21 cellular contexts compared by ENCODE assay signal in genomic region chr1:38038836-38039235, GRCh38. TPM values are rescaled to one million over a fixed set of nuclear protein-coding genes. Genes with fewer than 3 reads are reported as not detected.
A peak's percentile ranks its signal among the peaks of the same experiment; 100 is the strongest.
DNase-seq lines count a peak whose midpoint lies in the region; ATAC-seq, FAIRE-seq and TF ChIP-seq lines count a peak whose summit lies in the region.
"Had no signal": no experiment of that assay in that cellular context is flagged by ENCODE, and none has a peak within 500 bp of the region (broad histone marks: within the 10 kb centered on the region; RNA-seq: fewer than 3 reads in every experiment).

No MANE protein-coding gene starts in this region.

- H3K9me3 ChIP-seq in astrocyte (ENCODE audit: insufficient read depth, low read depth, low read length): no peaks in the 10 kb centered on the region
- H3K9me3 ChIP-seq: testis had no signal

- peaks cover 15% of the 10 kb centered on the region for H3K4me1 Mint-ChIP-seq in astrocyte (ENCODE audit: low read depth, unreplicated experiment)

- H3K27me3 ChIP-seq in astrocyte (ENCODE audit: insufficient read depth, low read length): peaks cover 17% of the 10 kb centered on the region
- H3K27me3 ChIP-seq: testis had no signal

- H3K27me3 Mint-ChIP-seq in astrocyte (ENCODE audit: low read depth, unreplicated experiment): peaks cover 28% of the 10 kb centered on the region

- H3K9me3 Mint-ChIP-seq in astrocyte (ENCODE audit: unreplicated experiment): peaks cover 2% of the 10 kb centered on the region
- H3K9me3 Mint-ChIP-seq: activated CD4-positive, alpha-beta T cell treated with anti-CD3 and anti-CD28 coated beads, Interleukin-2, amount 10 ng/mL, durations not matched to agents 7 days and 5 days; activated T-cell treated with anti-CD3 and anti-CD28 coated beads, Interleukin-2, amount 50 U/mL, for 4 hours; T-helper 2 cell treated with Interferon-gamma antibody and Interleukin-4, amounts not matched to agents 5 μg/mL and 100 μg/mL, for 36 hours had no signal

- H3K36me3 ChIP-seq in astrocyte (ENCODE audit: insufficient read depth, low read length): no peaks in the 10 kb centered on the region

- DNase-seq in AG10803 (ENCODE audit: low read depth): peak; percentile 56
- peak; percentile 56 for DNase-seq in HT-29 (ENCODE audit: low spot score)
- DNase-seq in astrocyte (ENCODE audit: low read depth): peak; percentile 64
- DNase-seq in kidney tubule cell (ENCODE audit: low spot score): peak; percentile 88
- no peak for DNase-seq in HTR-8/SVneo (ENCODE audit: insufficient read length, low spot score)
- DNase-seq in DMS 273 (lab: John Stamatoyannopoulos, UW; ENCODE audit: unreplicated experiment): no peak
- DNase-seq: activated CD4-positive, alpha-beta T cell treated with anti-CD3 and anti-CD28 coated beads, Interleukin-2, amount 10 ng/mL, durations not matched to agents 7 days and 5 days; activated T-cell treated with anti-CD3 and anti-CD28 coated beads, Interleukin-2, amount 50 U/mL, for 4 hours; amygdala; cortex of kidney; DMS53; foreskin melanocyte; NCI-H446; stimulated activated CD4-positive, alpha-beta T cell treated with anti-CD3 and anti-CD28 coated beads, Interleukin-12 subunit alpha, Interleukin-12 subunit beta, amount 100 ng/mL, for 4 hours; testis had no signal

- ATAC-seq in GM19397 (IDR thresholded peaks at IDR 0.05; ENCODE audit: unreplicated experiment): no peak
- no peak for ATAC-seq in GM18502 (IDR thresholded peaks at IDR 0.05; ENCODE audit: poor library complexity, unreplicated experiment)
- ATAC-seq: activated T-cell treated with anti-CD3 and anti-CD28 coated beads, Interleukin-2, amount 50 U/mL, for 4 hours had no signal

- peaks cover 5% of the 10 kb centered on the region for H3K36me3 Mint-ChIP-seq in astrocyte (ENCODE audit: low read depth, unreplicated experiment)
- H3K36me3 Mint-ChIP-seq: IgD-negative memory B cell had no signal

- no peak overlapping the region for H3K27ac Mint-ChIP-seq in astrocyte (ENCODE audit: unreplicated experiment)
- H3K27ac Mint-ChIP-seq: activated CD4-positive, alpha-beta T cell treated with anti-CD3 and anti-CD28 coated beads, Interleukin-2, amount 10 ng/mL, durations not matched to agents 7 days and 5 days; IgD-negative memory B cell; T-helper 2 cell treated with Interferon-gamma antibody and Interleukin-4, amounts not matched to agents 5 μg/mL and 100 μg/mL, for 36 hours had no signal

- H4K20me1 ChIP-seq in astrocyte (ENCODE audit: insufficient read depth, low read length): no peaks in the 10 kb centered on the region

- H3K4me3 ChIP-seq in AG10803 (ENCODE audit: low read length): no peak overlapping the region
- peak overlapping the region; percentile 20 for H3K4me3 ChIP-seq in astrocyte (ENCODE audit: insufficient read depth, low read depth, low read length)
- H3K4me3 ChIP-seq: testis had no signal

- peaks cover 9% of the 10 kb centered on the region for H3K4me1 ChIP-seq in astrocyte (ENCODE audit: insufficient read depth, low read length)
- H3K4me1 ChIP-seq: testis had no signal

- no peak overlapping the region for H3K4me3 Mint-ChIP-seq in astrocyte (ENCODE audit: unreplicated experiment)
- H3K4me3 Mint-ChIP-seq: activated CD4-positive, alpha-beta T cell treated with anti-CD3 and anti-CD28 coated beads, Interleukin-2, amount 10 ng/mL, durations not matched to agents 7 days and 5 days; activated T-cell treated with anti-CD3 and anti-CD28 coated beads, Interleukin-2, amount 50 U/mL, for 4 hours; IgD-negative memory B cell; T-helper 2 cell treated with Interferon-gamma antibody and Interleukin-4, amounts not matched to agents 5 μg/mL and 100 μg/mL, for 36 hours had no signal

- H3K79me2 ChIP-seq in astrocyte (ENCODE audit: insufficient read depth, low read length): no peaks in the 10 kb centered on the region

- peak overlapping the region; percentile 72 for H3K4me2 ChIP-seq in astrocyte (ENCODE audit: low read length)

- no peak overlapping the region for H3K9ac ChIP-seq in astrocyte (ENCODE audit: low read length)

- no peak overlapping the region for H2AFZ ChIP-seq in astrocyte (ENCODE audit: low read depth, low read length)

- TF ChIP-seq CTCF in AG10803 (conservative IDR thresholded peaks at IDR 0.05; ENCODE audit: low read length) (no peak), astrocyte (IDR thresholded peaks at IDR 0.05; ENCODE audit: insufficient read depth, low read depth, low read length) (no peak)

- peak; percentile 96 for FAIRE-seq in astrocyte (lab: Jason Lieb, UNC)
- no peak for FAIRE-seq in HTR-8/SVneo (lab: Jason Lieb, UNC)
- FAIRE-seq: GM12891, islet of Langerhans had no signal

- H3K27ac ChIP-seq in astrocyte (ENCODE audit: low read depth, low read length): no peak overlapping the region
- H3K27ac ChIP-seq: testis had no signal

RNA-seq across cellular contexts. Expression of gene POU3F1, which starts 7.8 kb away (rescaled TPM):
- 0.94 and 1.1 TPM in 2 replicates for total RNA-seq in HT-29 (2014; rRNA removed; shearing (Covaris generic))
- 2.3 and 3.3 TPM in 2 replicates for total RNA-seq in astrocyte
- total RNA-seq: activated CD4-positive, alpha-beta T cell treated with anti-CD3 and anti-CD28 coated beads, Interleukin-2, amount 10 ng/mL, durations not matched to agents 7 days and 5 days had no signal

RNA-seq across cellular contexts. Expression of gene UTP11, which starts 26.3 kb away (rescaled TPM):
- 22.1 and 26.1 TPM in 2 replicates for total RNA-seq in HT-29 (2014; rRNA removed; shearing (Covaris generic))
- total RNA-seq in astrocyte: 38.2 and 42.6 TPM in 2 replicates

RNA-seq across cellular contexts. Expression of gene FHL3, which starts 33.5 kb away (rescaled TPM):
- 12.2 and 15.2 TPM in 2 replicates for total RNA-seq in HT-29 (2014; rRNA removed; shearing (Covaris generic))
- 107 and 116 TPM in 2 replicates for total RNA-seq in astrocyte

RNA-seq across cellular contexts. Expression of gene SF3A3, which starts 49.0 kb away (rescaled TPM):
- total RNA-seq in HT-29 (2014; rRNA removed; shearing (Covaris generic)): 57.5 and 69.0 TPM in 2 replicates
- total RNA-seq in astrocyte: 66.5 and 76.8 TPM in 2 replicates

Comparison
In these comparisons a context has a peak if more than half of its experiments do, and no peak if none do; other contexts are left out.
1. DNase-seq: peak in AG10803 (single experiment), HT-29 (single experiment), astrocyte (single experiment) and kidney tubule cell (single experiment); none in HTR-8/SVneo (single experiment) and DMS 273 (single experiment).